Comparison of ENCODE assay signal across 8 cellular contexts in genomic region chr1:3070654-3071506, GRCh38. TPM values are rescaled to one million over a fixed set of nuclear protein-coding genes. Genes with fewer than 3 reads are reported as not detected.
DNase-seq lines count a peak whose midpoint lies in the region; ATAC-seq and TF ChIP-seq lines count a peak whose summit lies in the region.

No MANE protein-coding gene starts in this region.

- H3K14ac ChIP-seq in IMR-90 (replicated peaks; ENCODE audit: low read depth, low read length): no peak overlapping the region

- no peak overlapping the region for H4K5ac ChIP-seq in IMR-90 (ENCODE audit: low read depth, low read length)

- ATAC-seq in IMR-90 (ENCODE audit: low read depth) (no peak), GM21723 (IDR thresholded peaks at IDR 0.05; ENCODE audit: unreplicated experiment) (no peak), HG03521 (IDR thresholded peaks at IDR 0.05; ENCODE audit: unreplicated experiment) (no peak)

- dilution Hi-C loops in IMR-90 (cut with HindIII; ENCODE audit: low sequenced_read_pairs, unreplicated experiment): no loop called here

- no peaks in the 10 kb centered on the region for H3K9me1 ChIP-seq in IMR-90 (ENCODE audit: insufficient read depth, low read length)

- H3K4me2 ChIP-seq in IMR-90 (ENCODE audit: low read depth, low read length) (no peak overlapping the region; the same call in 1 of the 2 replicates), Karpas-422 (ENCODE audit: low read depth, low read length, poor library complexity, severe bottlenecking) (no peak overlapping the region)

- H2AK5ac ChIP-seq in IMR-90 (ENCODE audit: low read depth, low read length): no peak overlapping the region

- H3K4me3 ChIP-seq in IMR-90 (ENCODE audit: insufficient read depth, low read depth, low read length) (0 out of 2 replicates have a peak overlapping the region, but pooled peaks have one; percentile 2), mesodermal cell (ENCODE audit: extremely low read depth, insufficient read depth, low read length, poor library complexity, severe bottlenecking) (peak overlapping the region; percentile 25), subcutaneous abdominal adipose tissue (ENCODE audit: low read depth in 1 of 5, low read length in 5 of 5) (peak overlapping the region in 3 of 5 donors; percentile 39 to 62 (median 59)), Karpas-422 (ENCODE audit: low read length) (no peak overlapping the region)

- H3K9me3 ChIP-seq in IMR-90 (ENCODE audit: control insufficient read depth, insufficient read depth, low read length) (no peaks in the 10 kb centered on the region), mesodermal cell (ENCODE audit: control insufficient read depth, low read length) (no peaks in the 10 kb centered on the region), subcutaneous abdominal adipose tissue (ENCODE audit: control insufficient read depth in 5 of 5, low read length in 5 of 5) (no peaks in the 10 kb centered on the region), Karpas-422 (ENCODE audit: low read length) (no peaks in the 10 kb centered on the region; the same call in 1 of the 2 replicates)

- DNase-seq in IMR-90 (no peak), endothelial cell (ENCODE audit: low spot score) (peak; percentile 33), Karpas-422 (no peak), 8988T (no peak)

- TF ChIP-seq RAD21 in IMR-90 (IDR thresholded peaks at IDR 0.05; ENCODE audit: low read length): no peak

- H3K4me1 ChIP-seq in IMR-90 (ENCODE audit: control insufficient read depth, insufficient read depth, low read length) (peaks cover 2% of the 10 kb centered on the region; the same call in 1 of the 2 replicates), mesodermal cell (ENCODE audit: control insufficient read depth, insufficient read depth, low read length, poor library complexity, severe bottlenecking) (peaks cover 17% of the 10 kb centered on the region), subcutaneous abdominal adipose tissue (ENCODE audit: control insufficient read depth in 5 of 5, insufficient read depth in 5 of 5, low read length in 5 of 5) (peaks cover 0 to 48% (median 40%) of the 10 kb centered on the region in 5 donors), Karpas-422 (ENCODE audit: low read length) (no peaks in the 10 kb centered on the region)

- in situ Hi-C loops in IMR-90 (cut with MboI; ENCODE audit: low sequenced_read_pairs): loop anchor here (25.0 kb wide), 1 partner anchor 634 kb away; no protein-coding TSS in a partner anchor

- 28% methylated on average over 24 of the region's 95 CpGs; no CpG with 5 or more reads in 1 of the 2 experiments for WGBS in IMR-90 (ENCODE audit: extremely low coverage in 2 of 2, insufficient read length in 1 of 2), 2 experiments
- 10 to 11% methylated on average over 86 to 87 of the region's 95 CpGs for WGBS in mesodermal cell (ENCODE audit: insufficient coverage in 2 of 2), 2 experiments

- H4K8ac ChIP-seq in IMR-90 (ENCODE audit: low read depth in 2 of 2, low read length in 2 of 2): no peak overlapping the region

- H4K20me1 ChIP-seq in IMR-90 (ENCODE audit: insufficient read depth, low read length) (no peaks in the 10 kb centered on the region), Karpas-422 (ENCODE audit: insufficient read depth, low read depth, low read length) (no peaks in the 10 kb centered on the region)

- peak overlapping the region; percentile 71 for H3K4me3 Mint-ChIP-seq in endothelial cell (ENCODE audit: unreplicated experiment)

- CTCF ChIA-PET in IMR-90 (lab: Yijun Ruan, JAX): no interaction called here

- H3K36me3 ChIP-seq in IMR-90 (ENCODE audit: control insufficient read depth, insufficient read depth, low read length) (no peaks in the 10 kb centered on the region), mesodermal cell (ENCODE audit: control insufficient read depth, insufficient read depth, low read length) (no peaks in the 10 kb centered on the region), subcutaneous abdominal adipose tissue (ENCODE audit: control insufficient read depth in 5 of 5, insufficient read depth in 5 of 5, low read length in 5 of 5) (no peaks in the 10 kb centered on the region), Karpas-422 (ENCODE audit: insufficient read depth, low read length) (no peaks in the 10 kb centered on the region)

- H2BK15ac ChIP-seq in IMR-90 (ENCODE audit: low read depth, low read length): no peak overlapping the region

- intact Hi-C loops in IMR-90 (cut with micrococcal nuclease): loop anchor here (5.0 kb wide), 1 partner anchor 659 kb away; the partner anchor contains the start of gene PEX10

- H3K36me3 Mint-ChIP-seq in endothelial cell (ENCODE audit: low read depth, unreplicated experiment): peaks cover 4% of the 10 kb centered on the region

- no peaks in the 10 kb centered on the region for H3K9me2 ChIP-seq in Karpas-422 (replicated peaks; ENCODE audit: insufficient read depth, low read length)

- no peak overlapping the region for H2AK9ac ChIP-seq in IMR-90 (replicated peaks; ENCODE audit: low read depth, low read length, poor library complexity)

- TF ChIP-seq CTCF in IMR-90 (conservative IDR thresholded peaks at IDR 0.05; ENCODE audit: low read depth, low read length) (no peak), endothelial cell (IDR thresholded peaks at IDR 0.05; ENCODE audit: unreplicated experiment) (no peak)

- H3K9ac ChIP-seq in IMR-90 (ENCODE audit: low read depth, low read length): no peak overlapping the region
- H3K9ac ChIP-seq in subcutaneous abdominal adipose tissue (ENCODE audit: low read length in 5 of 5): no peak overlapping the region
- no peak overlapping the region for H3K9ac ChIP-seq in Karpas-422 (ENCODE audit: low read length)

- H3K27ac ChIP-seq in IMR-90 (ENCODE audit: insufficient read depth, low read length): no peak overlapping the region
- H3K27ac ChIP-seq in mesodermal cell (ENCODE audit: low read depth, low read length, severe bottlenecking): no peak overlapping the region
- H3K27ac ChIP-seq in subcutaneous abdominal adipose tissue (ENCODE audit: low read depth, low read length): no peak overlapping the region
- H3K27ac ChIP-seq in Karpas-422 (ENCODE audit: low read length): no peak overlapping the region

- H3K18ac ChIP-seq in IMR-90 (ENCODE audit: low read depth, low read length): no peak overlapping the region

- no peaks in the 10 kb centered on the region for H3K4me1 Mint-ChIP-seq in endothelial cell (ENCODE audit: unreplicated experiment)

- no peak overlapping the region for H2BK5ac ChIP-seq in IMR-90 (ENCODE audit: low read depth, low read length, poor library complexity, severe bottlenecking)

- H3K56ac ChIP-seq in IMR-90 (ENCODE audit: extremely low read depth, insufficient read depth, low read length): no peak overlapping the region

- no peaks in the 10 kb centered on the region for H3K79me1 ChIP-seq in IMR-90 (ENCODE audit: low read depth in 1 of 2, low read length in 2 of 2)

- H3K27ac Mint-ChIP-seq in endothelial cell (ENCODE audit: unreplicated experiment): no peak overlapping the region

- H3K4ac ChIP-seq in IMR-90 (ENCODE audit: low read depth, low read length): no peak overlapping the region

- H2AFZ ChIP-seq in IMR-90 (replicated peaks; ENCODE audit: low read length, poor library complexity): no peak overlapping the region
- H2AFZ ChIP-seq in Karpas-422 (ENCODE audit: low read length): no peak overlapping the region

- H4K91ac ChIP-seq in IMR-90 (ENCODE audit: insufficient read depth, low read depth, low read length): no peak overlapping the region

- H3K27me3 Mint-ChIP-seq in endothelial cell (ENCODE audit: unreplicated experiment): peaks cover 16% of the 10 kb centered on the region

- no peak overlapping the region for H2BK20ac ChIP-seq in IMR-90 (ENCODE audit: low read depth, low read length)

- no peak overlapping the region for H2BK120ac ChIP-seq in IMR-90 (ENCODE audit: low read depth, low read length)

- H3K9me3 Mint-ChIP-seq in endothelial cell (ENCODE audit: unreplicated experiment): no peaks in the 10 kb centered on the region

- BruUV-seq in IMR-90 (replicated peaks; lab: Mats Ljungman, UMichigan): no TSS peak

- peaks cover 70% of the 10 kb centered on the region for H3K27me3 ChIP-seq in IMR-90 (ENCODE audit: control insufficient read depth, insufficient read depth, low read length)
- H3K27me3 ChIP-seq in subcutaneous abdominal adipose tissue (ENCODE audit: control insufficient read depth in 5 of 5, insufficient read depth in 4 of 5, low read length in 5 of 5): peaks cover 43 to 72% (median 60%) of the 10 kb centered on the region in 5 donors
- H3K27me3 ChIP-seq in Karpas-422 (ENCODE audit: low read length): no peaks in the 10 kb centered on the region

- POLR2A ChIA-PET in IMR-90 (lab: Charles Lee; ENCODE audit: unreplicated experiment): no interaction called here

- H3K23ac ChIP-seq in IMR-90 (ENCODE audit: low read depth, low read length): no peak overlapping the region

- no peaks in the 10 kb centered on the region for H3K79me2 ChIP-seq in Karpas-422 (ENCODE audit: low read length)

- no peak for TF ChIP-seq POLR2A in IMR-90 (IDR thresholded peaks at IDR 0.05; ENCODE audit: low read depth, low read length)

TF ChIP-seq in IMR-90, 13 proteins besides CTCF, POLR2A, EP300 and RAD21:
- no peak for TF ChIP-seq NFE2L2 (IDR thresholded peaks at IDR 0.05; ENCODE audit: low read depth, low read length)
- no peak for TF ChIP-seq MXI1 (IDR thresholded peaks at IDR 0.05; ENCODE audit: borderline replicate concordance, low read depth, low read length)
- TF ChIP-seq SMC3 (IDR thresholded peaks at IDR 0.05; ENCODE audit: low read depth, low read length): no peak
- TF ChIP-seq BHLHE40 (IDR thresholded peaks at IDR 0.05; ENCODE audit: low read depth, low read length): no peak
- no peak for TF ChIP-seq CHD1 (IDR thresholded peaks at IDR 0.05; ENCODE audit: low read depth, low read length)

RNA-seq across cellular contexts. Expression of gene PRDM16, which starts 1.9 kb away (rescaled TPM):
- total RNA-seq in IMR-90 (2012; rRNA removed) (not detected in 2 replicates), endothelial cell (ENCODE audit: unreplicated experiment) (21.4 TPM)
- 0.02 and 0.06 TPM in 2 replicates for polyA plus RNA-seq in IMR-90 (2012; rRNA removed)
- 0.01 TPM in 2 replicates for polyA plus RNA-seq in IMR-90 (2012; cell fraction: cytosol; rRNA removed)
- 0.03 and 0.05 TPM in 2 replicates for polyA plus RNA-seq in IMR-90 (2012; cell fraction: nucleus; rRNA removed; ENCODE audit: low replicate concordance)
- polyA plus RNA-seq in mesodermal cell (2013, experiment 1 of 2): 4.6 TPM
- polyA plus RNA-seq in mesodermal cell (2013, experiment 2 of 2): 3.3 TPM
- total RNA-seq in Karpas-422 (2014; rRNA removed; shearing (Covaris generic); ENCODE audit: low replicate concordance): not detected in 2 replicates

RNA-seq across cellular contexts. Expression of gene ACTRT2, which starts 49.6 kb away (rescaled TPM):
- total RNA-seq in IMR-90 (2012; rRNA removed) (not detected in 2 replicates), endothelial cell (ENCODE audit: unreplicated experiment) (not detected)
- not detected in 2 replicates for polyA plus RNA-seq in IMR-90 (2012; rRNA removed)
- not detected in 2 replicates for polyA plus RNA-seq in IMR-90 (2012; cell fraction: cytosol; rRNA removed)
- not detected in 2 replicates for polyA plus RNA-seq in IMR-90 (2012; cell fraction: nucleus; rRNA removed; ENCODE audit: low replicate concordance)
- polyA plus RNA-seq in mesodermal cell (2013, experiment 1 of 2): not detected
- polyA plus RNA-seq in mesodermal cell (2013, experiment 2 of 2): not detected
- not detected in 2 replicates for total RNA-seq in Karpas-422 (2014; rRNA removed; shearing (Covaris generic); ENCODE audit: low replicate concordance)

Comparison
In these comparisons a context has a peak if more than half of its experiments do, and no peak if none do; other contexts are left out.
1. RNA of gene PRDM16, which starts 1.9 kb away (total RNA-seq): 21.4 TPM in endothelial cell (single experiment); not detected in IMR-90 and not detected in Karpas-422; every median in the first group is over 10 times any median in the second.